Comparison of ENCODE assay signal across 12 cellular contexts in the genomic region with DNA sequence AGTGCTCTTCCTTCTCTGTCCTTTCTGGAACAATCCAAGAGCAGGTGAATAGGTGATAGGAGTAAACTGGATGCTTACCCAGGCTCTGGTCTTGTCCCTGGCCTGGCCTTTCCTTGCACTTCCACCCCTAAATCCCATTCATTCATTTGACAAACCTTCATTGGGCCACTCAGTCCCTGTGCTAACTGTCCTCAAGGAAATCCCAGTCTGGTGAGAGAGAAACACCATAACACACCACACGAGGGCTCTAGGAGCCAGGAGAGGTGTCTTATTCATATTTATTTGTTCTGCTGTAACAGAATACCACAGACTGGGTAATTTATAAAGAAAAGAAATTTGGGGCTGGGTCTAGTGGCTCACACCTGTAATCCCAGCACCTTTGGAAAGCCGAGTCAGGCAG. TPM values are rescaled to one million over a fixed set of nuclear protein-coding genes. Genes with fewer than 3 reads are reported as not detected.
DNase-seq lines count a peak whose midpoint lies in the region; TF ChIP-seq lines count a peak whose summit lies in the region.
"Had no signal": no experiment of that assay in that cellular context is flagged by ENCODE, and none has a peak within 500 bp of the region (broad histone marks: within the 10 kb centered on the region; RNA-seq: fewer than 3 reads in every experiment).

No MANE protein-coding gene starts in this region.

- TF ChIP-seq CTCF in mammary epithelial cell (conservative IDR thresholded peaks at IDR 0.05 in 1 of 2, IDR thresholded peaks at IDR 0.05 in 1 of 2; ENCODE audit: extremely low read depth in 1 of 2, insufficient read depth in 1 of 2, low read depth in 1 of 2, low read length in 2 of 2), result peak; percentile 19 to 45
- peak; percentile 24 for TF ChIP-seq CTCF in progenitor cell of endocrine pancreas (IDR thresholded peaks at IDR 0.05; ENCODE audit: unreplicated experiment)

- H2AFZ ChIP-seq in mammary epithelial cell (ENCODE audit: low read depth, low read length), result no peak overlapping the region

- no peak overlapping the region for H3K4me3 Mint-ChIP-seq in progenitor cell of endocrine pancreas (ENCODE audit: low read depth)

- peaks cover 8% of the 10 kb centered on the region for H3K4me1 ChIP-seq in mammary epithelial cell (ENCODE audit: insufficient read depth, low read length)
- H3K4me1 ChIP-seq: pancreas had no signal

- WGBS in mammary epithelial cell (ENCODE audit: low coverage, missing lambda C conversion rate), result 38% methylated on average over 2 of the region's 2 CpGs

- DNase-seq in NCI-H1092 treated with DMSO at 0.1 percent for 48 hours (lab: John Stamatoyannopoulos, UW) (peak; percentile 18), NCI-H1092 (lab: John Stamatoyannopoulos, UW) (no peak), MV-4-11 (lab: John Stamatoyannopoulos, UW) (peak; percentile 9), mammary epithelial cell (no peak), progenitor cell of endocrine pancreas (ENCODE audit: low spot score, unreplicated experiment) (no peak), AG08395 (ENCODE audit: low spot score) (no peak), SKM-1 (lab: John Stamatoyannopoulos, UW; ENCODE audit: unreplicated experiment) (no peak)
- DNase-seq in activated CD4-positive, alpha-beta T cell treated with anti-CD3 and anti-CD28 coated beads, Interleukin-2, amount 50 U/mL, for 48 hours, result no peak
- DNase-seq: activated T-cell treated with anti-CD3 and anti-CD28 coated beads, Interleukin-2, amount 50 U/mL, for 48 hours had no signal

- H3K4me3 ChIP-seq in mammary epithelial cell (replicated peaks in 1 of 3; ENCODE audit: insufficient read depth in 1 of 3, low read depth in 2 of 3, low read length in 3 of 3), result no peak overlapping the region
- H3K4me3 ChIP-seq: BLaER1 treated with 17β-estradiol and CSF1 and Interleukin-3, amounts not matched to agents 10 nM and 100 nM; pancreas had no signal

- H3K79me2 ChIP-seq in mammary epithelial cell (ENCODE audit: insufficient read depth, low read length), result no peaks in the 10 kb centered on the region

- H3K27ac Mint-ChIP-seq in progenitor cell of endocrine pancreas, result no peak overlapping the region

- H3K36me3 Mint-ChIP-seq in progenitor cell of endocrine pancreas (ENCODE audit: insufficient read depth), result no peaks in the 10 kb centered on the region

- no peaks in the 10 kb centered on the region for H3K27me3 ChIP-seq in mammary epithelial cell (ENCODE audit: insufficient read depth, low read length)
- H3K27me3 ChIP-seq: BLaER1 treated with 17β-estradiol and CSF1 and Interleukin-3, amounts not matched to agents 10 nM and 100 nM; pancreas had no signal

- intact Hi-C loops in mammary epithelial cell (cut with micrococcal nuclease), result no loop called here

- in situ Hi-C loops in mammary epithelial cell (cut with MboI; ENCODE audit: low sequenced_read_pairs in 2 of 2), result no loop called here

- H3K9ac ChIP-seq in mammary epithelial cell (ENCODE audit: insufficient read depth, low read length), result no peak overlapping the region
- H3K9ac ChIP-seq: BLaER1 treated with 17β-estradiol and CSF1 and Interleukin-3, amounts not matched to agents 10 nM and 100 nM had no signal

- CTCF ChIA-PET in mammary epithelial cell (lab: Charles Lee; ENCODE audit: low non-redundant PET), result no interaction called here

- H3K4me1 Mint-ChIP-seq in progenitor cell of endocrine pancreas (ENCODE audit: low read depth), result peaks cover 2% of the 10 kb centered on the region

- no peaks in the 10 kb centered on the region for H3K9me3 Mint-ChIP-seq in progenitor cell of endocrine pancreas (ENCODE audit: low read depth)

- H3K36me3 ChIP-seq in mammary epithelial cell (ENCODE audit: insufficient read depth, low read length), result no peaks in the 10 kb centered on the region
- H3K36me3 ChIP-seq: BLaER1 treated with 17β-estradiol and CSF1 and Interleukin-3, amounts not matched to agents 10 nM and 100 nM; pancreas had no signal

- no peaks in the 10 kb centered on the region for H3K9me3 ChIP-seq in mammary epithelial cell (replicated peaks; ENCODE audit: insufficient read depth, low read length)
- H3K9me3 ChIP-seq: BLaER1 treated with 17β-estradiol and CSF1 and Interleukin-3, amounts not matched to agents 10 nM and 100 nM; pancreas had no signal

- H3K27me3 Mint-ChIP-seq in progenitor cell of endocrine pancreas, result peaks cover 28% of the 10 kb centered on the region

- dilution Hi-C loops in mammary epithelial cell (cut with HindIII; ENCODE audit: low sequenced_read_pairs), result no loop called here

- H3K27ac ChIP-seq in mammary epithelial cell (ENCODE audit: insufficient read depth, low read depth, low read length), result no peak overlapping the region
- H3K27ac ChIP-seq: BLaER1 treated with 17β-estradiol and CSF1 and Interleukin-3, amounts not matched to agents 10 nM and 100 nM; pancreas had no signal

- no TSS peak for BruUV-seq in mammary epithelial cell (replicated peaks; lab: Mats Ljungman, UMichigan)

- no peak overlapping the region for H3K4me2 ChIP-seq in mammary epithelial cell (ENCODE audit: insufficient read depth, low read depth, low read length)

- H4K20me1 ChIP-seq in mammary epithelial cell (ENCODE audit: insufficient read depth, low read length), result no peaks in the 10 kb centered on the region
- H4K20me1 ChIP-seq: BLaER1 treated with 17β-estradiol and CSF1 and Interleukin-3, amounts not matched to agents 10 nM and 100 nM had no signal

RNA-seq across cellular contexts. Expression of gene EFCC1, which starts 22.8 kb away (rescaled TPM):
- total RNA-seq in mammary epithelial cell (under 1 TPM in 1 of 2 donors, not detected in 1; under 0.01 TPM), progenitor cell of endocrine pancreas (0.60 TPM in 2 replicates)
- polyA plus RNA-seq in mammary epithelial cell, result not detected
- polyA minus RNA-seq in mammary epithelial cell, result not detected
- total RNA-seq: fibroblast of lung had no signal
- polyA plus RNA-seq: fibroblast of lung had no signal

RNA-seq across cellular contexts. Expression of gene CFAP92, which starts 30.0 kb away (rescaled TPM):
- 1 to 10 TPM in 1 of 2 donors, under 1 TPM in 1; 0.83 to 1.0 TPM for total RNA-seq in mammary epithelial cell
- 0.29 TPM for polyA plus RNA-seq in mammary epithelial cell
- polyA minus RNA-seq in mammary epithelial cell, result 3.5 TPM
- 2.4 and 2.7 TPM in 2 replicates for total RNA-seq in progenitor cell of endocrine pancreas
- total RNA-seq: fibroblast of lung had no signal

RNA-seq across cellular contexts. Expression of gene GP9, which starts 36.7 kb away (rescaled TPM):
- total RNA-seq in mammary epithelial cell, result not detected
- polyA plus RNA-seq in mammary epithelial cell, result not detected
- polyA minus RNA-seq in mammary epithelial cell, result not detected
- not detected in 2 replicates for total RNA-seq in progenitor cell of endocrine pancreas
- total RNA-seq: fibroblast of lung, pancreas had no signal
- polyA plus RNA-seq: fibroblast of lung had no signal

Comparison
In these comparisons a context has a peak if more than half of its experiments do, and no peak if none do; other contexts are left out.
1. DNase-seq: peak in NCI-H1092 treated with DMSO at 0.1 percent for 48 hours (single experiment) and MV-4-11 (single experiment); none in NCI-H1092 (single experiment), mammary epithelial cell (single experiment), progenitor cell of endocrine pancreas (single experiment), AG08395 (single experiment), activated CD4-positive, alpha-beta T cell treated with anti-CD3 and anti-CD28 coated beads, Interleukin-2, amount 50 U/mL, for 48 hours (0 of 2) and SKM-1 (single experiment).